ENCODE assay signal across 26 cellular contexts in genomic region chr16:87631067-87631466, GRCh38. TPM values are rescaled to one million over a fixed set of nuclear protein-coding genes. Genes with fewer than 3 reads are reported as not detected.
A peak's percentile ranks its signal among the peaks of the same experiment; 100 is the strongest.
DNase-seq lines count a peak whose midpoint lies in the region; FAIRE-seq and TF ChIP-seq lines count a peak whose summit lies in the region.
"Had no signal": no experiment of that assay in that cellular context is flagged by ENCODE, and none has a peak within 500 bp of the region (broad histone marks: within the 10 kb centered on the region; RNA-seq: fewer than 3 reads in every experiment).

No MANE protein-coding gene starts in this region.

- no peak for FAIRE-seq in H1 (lab: Jason Lieb, UNC)
- FAIRE-seq in kidney (lab: Jason Lieb, UNC), result no peak
- FAIRE-seq: A204.1, GM12878, GM12892, GM18507 had no signal

- WGBS in H1 (ENCODE audit: extremely low coverage in 1 of 2, insufficient coverage in 1 of 2, insufficient read length in 1 of 2, insufficient replicate concordance in 2 of 2, low coverage in 1 of 2, low lambda C conversion rate in 2 of 2, missing lambda C conversion rate in 1 of 2), 2 experiments, result 88% methylated on average over 2 of the region's 2 CpGs; no CpG with 5 or more reads in 1 of the 2 experiments

- H3K9ac ChIP-seq in H1 (replicated peaks in 1 of 4; ENCODE audit: extremely low read depth in 1 of 4, low read depth in 3 of 4, low read length in 3 of 4), result no peak overlapping the region
- no peak overlapping the region for H3K9ac ChIP-seq in kidney (ENCODE audit: low read length in 2 of 2)
- H3K9ac ChIP-seq: BLaER1 had no signal

- H4K91ac ChIP-seq in H1 (replicated peaks; ENCODE audit: insufficient read length, low read length), result no peak overlapping the region

- no peaks in the 10 kb centered on the region for H3K23me2 ChIP-seq in H1 (ENCODE audit: low read depth, low read length)

- H3K4me1 ChIP-seq in HEK293 (ENCODE audit: control insufficient read depth, insufficient read depth, low read length) (no peaks in the 10 kb centered on the region; the same call in 1 of the 2 replicates), H1 (replicated peaks in 1 of 4; ENCODE audit: control insufficient read depth in 3 of 4, insufficient read depth in 4 of 4, low read length in 3 of 4) (peaks cover 0 to 4% (median 2%) of the 10 kb centered on the region in 4 experiments; a peak in 5 of 7 replicates), kidney (ENCODE audit: control insufficient read depth in 1 of 2, insufficient read depth in 1 of 2, low read depth in 1 of 2, low read length in 2 of 2) (peaks cover 0 to 7% of the 10 kb centered on the region in 2 donors)
- H3K4me1 ChIP-seq: BE2C had no signal

- H3K14ac ChIP-seq in H1 (ENCODE audit: insufficient read length), result no peak overlapping the region

- no peak overlapping the region for H4K8ac ChIP-seq in H1 (ENCODE audit: extremely low read depth, insufficient read depth, low read length)

- H2BK15ac ChIP-seq in H1 (ENCODE audit: low read length), result no peak overlapping the region

- H2AK5ac ChIP-seq in H1 (ENCODE audit: low read depth, low read length), result no peak overlapping the region

- H3K4ac ChIP-seq in H1 (replicated peaks; ENCODE audit: insufficient read length, low read depth, low read length), result no peak overlapping the region

- H3K4me3 ChIP-seq in HEK293 (ENCODE audit: low read depth, low read length) (no peak overlapping the region), H1 (ENCODE audit: extremely low read depth in 1 of 4, insufficient read depth in 2 of 4, low read depth in 3 of 4, low read length in 4 of 4) (no peak overlapping the region), kidney (ENCODE audit: low read length in 2 of 2) (no peak overlapping the region)
- H3K4me3 ChIP-seq: BLaER1, GM12878 had no signal

- CTCF ChIA-PET in HEK293 (lab: Yijun Ruan, JAX), result interaction anchor here (0.6 to 1.0 kb wide), 4 partner anchors 42 to 214 kb away, joined by 3 to 4 read pairs (median 3); no protein-coding TSS in a partner anchor
- CTCF ChIA-PET in H1 (lab: Charles Lee; ENCODE audit: partially characterized antibody), result interaction anchor here (0.7 to 1.7 kb wide), 8 partner anchors 12 to 157 kb away, joined by 3 to 9 read pairs (median 3); no protein-coding TSS in a partner anchor

- no peak for TF ChIP-seq POLR2A in H1 (IDR thresholded peaks at IDR 0.05; ENCODE audit: control extremely low read depth in 1 of 2, low read depth in 2 of 2, low read length in 2 of 2)

- H3K23ac ChIP-seq in H1 (ENCODE audit: insufficient read length), result no peak overlapping the region

- no peaks in the 10 kb centered on the region; a peak in 2 of 7 replicates for H3K27me3 ChIP-seq in H1 (replicated peaks in 1 of 4; ENCODE audit: control insufficient read depth in 3 of 4, extremely low read depth in 1 of 4, insufficient read depth in 3 of 4, low read length in 3 of 4)
- H3K27me3 ChIP-seq: BLaER1 had no signal

- TF ChIP-seq CTCF in HEK293 (tag by site-specific recombination; IDR thresholded peaks at IDR 0.05), result no peak
- no peak for TF ChIP-seq CTCF in H1 (IDR thresholded peaks at IDR 0.05; ENCODE audit: control extremely low read depth in 1 of 3, insufficient read depth in 1 of 3, low read depth in 1 of 3, low read length in 3 of 3)
- no peak for TF ChIP-seq CTCF in kidney (IDR thresholded peaks at IDR 0.05; ENCODE audit: borderline replicate concordance, extremely low read depth, insufficient read depth)

- no peaks in the 10 kb centered on the region; the same call in 1 of the 2 replicates for H3K79me1 ChIP-seq in H1 (ENCODE audit: low read depth, low read length)

- intact Hi-C loops in kidney (cut with DNase I), result no loop called here

- H3K4me2 ChIP-seq in H1 (ENCODE audit: insufficient read depth in 1 of 2, low read depth in 2 of 2, low read length in 2 of 2), result no peak overlapping the region
- H3K4me2 ChIP-seq: BLaER1 had no signal

- H3K79me2 ChIP-seq in H1 (ENCODE audit: control insufficient read depth in 1 of 2, insufficient read depth in 2 of 2, low read length in 2 of 2), result no peaks in the 10 kb centered on the region

- H2BK12ac ChIP-seq in H1 (ENCODE audit: low read depth, low read length), result no peak overlapping the region

- H3K56ac ChIP-seq in H1 (replicated peaks; ENCODE audit: insufficient read length, low read depth, low read length), result no peak overlapping the region

- no peak overlapping the region for H2BK20ac ChIP-seq in H1 (ENCODE audit: low read length)

- peaks cover 0 to 9% of the 10 kb centered on the region in 2 experiments for H4K20me1 ChIP-seq in H1 (replicated peaks in 1 of 2; ENCODE audit: control insufficient read depth in 1 of 2, insufficient read depth in 2 of 2, low read length in 2 of 2)
- H4K20me1 ChIP-seq: BLaER1 had no signal

- H2BK120ac ChIP-seq in H1 (replicated peaks; ENCODE audit: low read depth, low read length), result no peak overlapping the region

- no peak for DNase-seq in H1 (ENCODE audit: low read depth in 1 of 2, low spot score in 2 of 2)
- DNase-seq in GOT3 (lab: John Stamatoyannopoulos, UW), result no peak
- no peak for DNase-seq in kidney
- no peak for DNase-seq in HK-2 (ENCODE audit: unreplicated experiment)
- DNase-seq: 8988T; ACHN; BE2C; C1 segment of cervical spinal cord; CD4-positive, alpha-beta memory T cell; CD4-positive, CD25-positive, alpha-beta regulatory T cell; CD8-positive, alpha-beta memory T cell; COR-L47; DMS 273 treated with DMSO at 0.1 percent for 48 hours; DMS153; DMS53; DMS79; DND-41; EL; GDM1 had no signal

- no peak for TF ChIP-seq EP300 in H1 (IDR thresholded peaks at IDR 0.05; ENCODE audit: borderline replicate concordance in 1 of 2, low read depth in 2 of 2, low read length in 2 of 2)

- no peak overlapping the region for H4K5ac ChIP-seq in H1 (ENCODE audit: insufficient read length, low read depth, low read length)

- H3K9me3 ChIP-seq in HEK293 (ENCODE audit: control insufficient read depth, insufficient read depth, low read depth, low read length) (no peaks in the 10 kb centered on the region), H1 (ENCODE audit: insufficient read depth in 2 of 2, low read depth in 1 of 2, low read length in 1 of 2) (peaks cover 0 to 3% of the 10 kb centered on the region in 2 experiments; a peak in 2 of 4 replicates), kidney (ENCODE audit: control insufficient read depth in 1 of 2, low read length in 2 of 2) (peaks cover 6 to 9% of the 10 kb centered on the region in 2 donors)
- H3K9me3 ChIP-seq: BE2C had no signal

- no peak overlapping the region for H2AFZ ChIP-seq in H1 (ENCODE audit: low read length)

- no peak overlapping the region for H3K18ac ChIP-seq in H1 (ENCODE audit: extremely low read depth, low read length)

- no peak overlapping the region for H2BK5ac ChIP-seq in H1 (ENCODE audit: low read depth, low read length)

- no peak overlapping the region for H3K27ac ChIP-seq in HEK293 (ENCODE audit: extremely low read depth, low read depth, low read length)
- H3K27ac ChIP-seq in H1 (ENCODE audit: low read depth, low read length), result no peak overlapping the region
- no peak overlapping the region for H3K27ac ChIP-seq in kidney (ENCODE audit: low read depth in 2 of 2, low read length in 2 of 2)
- H3K27ac ChIP-seq: BLaER1 had no signal

- POLR2A ChIA-PET in HEK293 (lab: Yijun Ruan, JAX), result no interaction called here
- POLR2A ChIA-PET in H1 (lab: Charles Lee; ENCODE audit: partially characterized antibody), result no interaction called here

- H3K36me3 ChIP-seq in HEK293 (ENCODE audit: control insufficient read depth in 2 of 2, insufficient read depth in 1 of 2, low read length in 2 of 2) (no peaks in the 10 kb centered on the region), H1 (ENCODE audit: control insufficient read depth in 2 of 4, insufficient read depth in 4 of 4, low read length in 3 of 4) (no peaks in the 10 kb centered on the region), kidney (ENCODE audit: control insufficient read depth in 1 of 2, insufficient read depth in 2 of 2, low read length in 2 of 2) (no peaks in the 10 kb centered on the region)
- H3K36me3 ChIP-seq: BE2C, BLaER1 had no signal

- no peak for TF ChIP-seq RAD21 in H1 (IDR thresholded peaks at IDR 0.05 in 1 of 2, conservative IDR thresholded peaks at IDR 0.05 in 1 of 2; ENCODE audit: low read depth in 2 of 2, low read length in 2 of 2)

TF ChIP-seq in HEK293, 187 proteins besides CTCF, POLR2A, EP300 and RAD21 (continues in another document):
- TF ChIP-seq ZNF624 (tag by site-specific recombination; IDR thresholded peaks at IDR 0.05) (peak; percentile 99), ZNF362 (tag by site-specific recombination; IDR thresholded peaks at IDR 0.05) (no peak)

TF ChIP-seq in H1, 55 proteins besides CTCF, POLR2A, EP300 and RAD21:
- TF ChIP-seq KDM1A (IDR thresholded peaks at IDR 0.05; ENCODE audit: borderline replicate concordance, low read length) (peak; percentile 67; the same call in 1 of the 2 replicates), CBX5 (IDR thresholded peaks at IDR 0.05; ENCODE audit: low read depth, low read length) (no peak)

RNA-seq across cellular contexts. Expression of gene JPH3, which starts 28.8 kb away (rescaled TPM):
- 28.3 and 28.4 TPM in 2 replicates for total RNA-seq in H1 (2021; fragmentation: NEBNext Ultra II Directional; extraction: Animal tissue kit (Norgen Biotek cat#: 25700))
- polyA plus RNA-seq in H1 (2011; rRNA removed) (10.3 and 19.3 TPM in 2 replicates), kidney (ENCODE audit: insufficient read depth, low read depth, low replicate concordance) (not detected)
- polyA plus RNA-seq in H1 (2011; cell fraction: cytosol; rRNA removed), result 16.6 TPM
- polyA plus RNA-seq in H1 (2011; cell fraction: nucleus; rRNA removed), result 21.3 TPM
- 10.2 to 20.9 TPM (median 18.6 TPM) in 4 replicates for polyA plus RNA-seq in H1 (2012, experiment 1 of 2)
- 15.9 TPM for polyA plus RNA-seq in H1 (2012, experiment 2 of 2)
- 13.8 TPM for polyA plus RNA-seq in H1 (2013, experiment 1 of 2)
- polyA plus RNA-seq in H1 (2013, experiment 2 of 2), result 14.8 TPM
- polyA minus RNA-seq in H1 (2011; rRNA and poly(A)+ RNA removed), result 6.4 and 9.5 TPM in 2 replicates
- polyA minus RNA-seq in H1 (2011; cell fraction: cytosol; rRNA and poly(A)+ RNA removed), result 15.0 TPM
- 16.9 TPM for polyA minus RNA-seq in H1 (2011; cell fraction: nucleus; rRNA and poly(A)+ RNA removed)
- total RNA-seq in kidney, result 0.69 TPM
- total RNA-seq: CD4-positive, CD25-positive, alpha-beta regulatory T cell; CD8-positive, alpha-beta memory T cell; GM12878 had no signal
- polyA plus RNA-seq: CD14-positive monocyte; CD4-positive, alpha-beta memory T cell; CD4-positive, CD25-positive, alpha-beta regulatory T cell; CD8-positive, alpha-beta memory T cell had no signal

Comparison
In these comparisons a context has a peak if more than half of its experiments do, and no peak if none do; other contexts are left out.
1. RNA of gene JPH3, which starts 28.8 kb away (total RNA-seq): 28.3 to 28.4 TPM in H1; 0.69 TPM in kidney (single experiment); every median in the first group is over 10 times any median in the second.